ENCODE assay signal across 17 cellular contexts in the genomic region with DNA sequence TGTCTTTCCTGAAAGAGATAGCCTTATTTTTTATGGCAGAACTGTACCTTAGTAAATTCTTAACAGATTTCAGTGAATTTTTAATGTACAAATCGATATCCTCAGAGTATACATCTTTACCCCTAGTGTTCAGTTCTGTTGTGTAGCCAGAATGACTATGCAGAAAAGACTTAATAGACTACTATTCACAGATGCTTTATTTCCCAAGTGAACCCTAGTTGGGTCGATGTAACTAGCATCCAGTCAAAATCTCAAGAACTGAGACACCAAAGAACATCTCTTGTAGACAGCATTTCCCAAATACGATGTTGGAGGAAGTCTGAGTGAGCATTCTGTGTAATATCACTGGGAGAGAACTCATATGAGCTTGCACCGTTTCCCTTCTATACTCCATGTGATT. TPM values are rescaled to one million over a fixed set of nuclear protein-coding genes. Genes with fewer than 3 reads are reported as not detected.
A peak's percentile ranks its signal among the peaks of the same experiment; 100 is the strongest.
DNase-seq lines count a peak whose midpoint lies in the region; ATAC-seq and TF ChIP-seq lines count a peak whose summit lies in the region.
"Had no signal": no experiment of that assay in that cellular context is flagged by ENCODE, and none has a peak within 500 bp of the region (broad histone marks: within the 10 kb centered on the region; RNA-seq: fewer than 3 reads in every experiment).

No MANE protein-coding gene starts in this region.

- H3K27me3 Mint-ChIP-seq in natural killer cell (ENCODE audit: low read depth in 2 of 2): no peaks in the 10 kb centered on the region

- H3K27ac ChIP-seq in heart left ventricle: peak overlapping the region in 6 of 12 donors; percentile 0 to 77 (median 72)
- no peak overlapping the region for H3K27ac ChIP-seq in urinary bladder (ENCODE audit: low read depth)

- peak overlapping the region in 11 of 12 donors; percentile 9 to 68 (median 63) for H3K4me3 ChIP-seq in heart left ventricle
- H3K4me3 ChIP-seq in urinary bladder (ENCODE audit: low read depth, low read length): peak overlapping the region; percentile 0
- H3K4me3 ChIP-seq: GM23338 had no signal

- no peaks in the 10 kb centered on the region for H3K9me3 Mint-ChIP-seq in natural killer cell
- H3K9me3 Mint-ChIP-seq: GM23338 had no signal

- H3K36me3 ChIP-seq in heart left ventricle (peaks cover 0 to 40% (median 24%) of the 10 kb centered on the region in 9 donors), urinary bladder (ENCODE audit: insufficient read depth) (peaks cover 6% of the 10 kb centered on the region)

- H3K9me3 ChIP-seq in heart left ventricle: peaks cover 0 to 9% (median 0%) of the 10 kb centered on the region in 12 donors

- intact Hi-C loops in heart left ventricle (cut with DNase I): loop anchor here in 9 of 10 donors (2.0 to 10.0 kb wide), 11 partner anchors 78 to 292 kb away; no protein-coding TSS in a partner anchor
- intact Hi-C loops in Right ventricle myocardium superior (cut with DNase I): loop anchor here (2.0 to 10.0 kb wide), 2 partner anchors 81 to 245 kb away; no protein-coding TSS in a partner anchor
- intact Hi-C loops in natural killer cell (cut with micrococcal nuclease): loop anchor here (2.0 kb wide), 1 partner anchor 187 kb away; no protein-coding TSS in a partner anchor

- H3K27me3 ChIP-seq in heart left ventricle: no peaks in the 10 kb centered on the region

- TF ChIP-seq CTCF in heart left ventricle (IDR thresholded peaks at IDR 0.05) (no peak), natural killer cell (IDR thresholded peaks at IDR 0.05) (no peak)

- DNase-seq in heart left ventricle (no peak), Right ventricle myocardium superior (no peak), fibroblast of peridontal ligament (ENCODE audit: extremely low read depth) (peak; percentile 17), natural killer cell (no peak), SIG-M5 treated with dmso at 0.1 percent for 504 hours (lab: John Stamatoyannopoulos, UW; ENCODE audit: unreplicated experiment) (no peak)
- DNase-seq in stimulated activated CD4-positive, alpha-beta T cell treated with anti-CD3 and anti-CD28 coated beads, Interleukin-2, amount 100 ng/mL, for 48 hours: no peak
- DNase-seq: activated CD4-positive, alpha-beta T cell treated with anti-CD3 and anti-CD28 coated beads for 4 hours; activated naive CD8-positive, alpha-beta T cell treated with anti-CD3 and anti-CD28 coated beads, Interleukin-2, amount 50 U/mL, for 24 hours; activated T-cell treated with anti-CD3 and anti-CD28 coated beads for 4 hours; foreskin melanocyte; NCI-H1694; NCI-H524; RPMI8226; stimulated activated naive CD4-positive, alpha-beta T cell had no signal

- H3K4me1 ChIP-seq in heart left ventricle: peaks cover 0 to 14% (median 2%) of the 10 kb centered on the region in 12 donors
- no peaks in the 10 kb centered on the region for H3K4me1 ChIP-seq in urinary bladder (ENCODE audit: insufficient read depth)

- peak overlapping the region; percentile 98 for H3K4me3 Mint-ChIP-seq in natural killer cell
- H3K4me3 Mint-ChIP-seq: GM23338 had no signal

- H3K27ac Mint-ChIP-seq in natural killer cell: peak overlapping the region; percentile 89 to 94
- H3K27ac Mint-ChIP-seq: activated naive CD8-positive, alpha-beta T cell treated with anti-CD3 and anti-CD28 coated beads, Interleukin-2, amount 50 U/mL, for 24 hours; GM23338 had no signal

- peak in 2 of 4 donors; percentile 36 to 40 for ATAC-seq in heart left ventricle
- no peak for ATAC-seq in Right ventricle myocardium superior (ENCODE audit: poor library complexity)
- ATAC-seq in natural killer cell: peak in 1 of 3 donors; percentile 12
- no peak for ATAC-seq in HG02885 (IDR thresholded peaks at IDR 0.05; ENCODE audit: poor library complexity, unreplicated experiment)
- ATAC-seq: activated naive CD8-positive, alpha-beta T cell treated with anti-CD3 and anti-CD28 coated beads, Interleukin-2, amount 50 U/mL, for 24 hours; GM23338 had no signal

- H3K36me3 Mint-ChIP-seq in natural killer cell: no peaks in the 10 kb centered on the region

- H3K4me1 Mint-ChIP-seq in natural killer cell: peaks cover 42 to 44% of the 10 kb centered on the region in 2 donors
- H3K4me1 Mint-ChIP-seq: activated naive CD8-positive, alpha-beta T cell treated with anti-CD3 and anti-CD28 coated beads, Interleukin-2, amount 50 U/mL, for 24 hours had no signal

- no peak for TF ChIP-seq POLR2A in heart left ventricle (IDR thresholded peaks at IDR 0.05)

- 52 to 70% (median 58%) methylated on average over 4 of the region's 4 CpGs for WGBS in heart left ventricle, 4 donors
- WGBS in urinary bladder: 72% methylated on average over 4 of the region's 4 CpGs

RNA-seq across cellular contexts. Expression of a gene that starts 1.5 kb away (rescaled TPM):
- total RNA-seq in heart left ventricle (10 to 100 TPM; 13.9 to 25.1 (median 21.1) TPM), Right ventricle myocardium superior (30.3 TPM), natural killer cell (100 to 1,000 TPM in 2 of 3 donors, 10 to 100 TPM in 1; 77.5 to 140 (median 137) TPM), urinary bladder (13.4 TPM)
- polyA plus RNA-seq in heart left ventricle (10 to 100 TPM; 17.5 to 23.7 TPM), urinary bladder (74.4 TPM)
